ENCODE assay signal across 8 cellular contexts in the genomic region with DNA sequence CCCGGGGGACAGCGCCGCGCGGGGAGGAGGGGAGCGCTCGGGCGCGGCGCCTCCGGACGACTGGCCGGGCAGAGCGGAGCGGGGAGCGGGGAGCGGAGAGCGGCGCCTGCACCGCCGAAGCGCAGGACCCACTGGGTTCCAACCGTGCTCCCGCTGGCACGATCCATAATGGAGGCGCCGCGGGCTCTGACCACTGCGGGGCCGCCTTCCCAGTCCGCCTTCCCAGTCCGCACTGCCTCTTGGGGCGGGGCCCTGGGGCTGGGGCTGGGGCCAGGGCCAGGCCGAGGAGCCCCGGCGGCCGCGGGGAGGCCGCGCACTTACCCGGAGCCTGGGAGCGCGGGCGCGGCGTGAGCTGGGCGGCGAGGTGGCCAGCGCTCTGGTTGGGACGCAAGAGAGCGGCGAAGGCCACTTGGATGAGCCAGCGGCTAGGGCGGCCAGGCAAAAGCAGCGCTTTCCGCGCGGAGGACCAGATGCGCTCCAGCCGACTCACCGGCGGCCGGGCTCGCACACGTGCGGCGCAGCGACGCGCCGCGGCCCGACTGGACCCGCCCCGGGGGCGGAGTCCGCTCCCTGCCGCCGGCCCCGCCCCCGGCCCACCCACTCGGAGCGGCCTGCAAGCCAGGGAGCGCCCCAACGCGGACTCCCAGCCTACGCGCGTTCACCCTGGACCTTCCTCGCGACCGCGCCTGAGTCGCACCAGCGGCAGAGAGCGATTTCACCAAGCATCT. TPM values are rescaled to one million over a fixed set of nuclear protein-coding genes. Genes with fewer than 3 reads are reported as not detected.
DNase-seq lines count a peak whose midpoint lies in the region; ATAC-seq and TF ChIP-seq lines count a peak whose summit lies in the region.

A gene with protein sequence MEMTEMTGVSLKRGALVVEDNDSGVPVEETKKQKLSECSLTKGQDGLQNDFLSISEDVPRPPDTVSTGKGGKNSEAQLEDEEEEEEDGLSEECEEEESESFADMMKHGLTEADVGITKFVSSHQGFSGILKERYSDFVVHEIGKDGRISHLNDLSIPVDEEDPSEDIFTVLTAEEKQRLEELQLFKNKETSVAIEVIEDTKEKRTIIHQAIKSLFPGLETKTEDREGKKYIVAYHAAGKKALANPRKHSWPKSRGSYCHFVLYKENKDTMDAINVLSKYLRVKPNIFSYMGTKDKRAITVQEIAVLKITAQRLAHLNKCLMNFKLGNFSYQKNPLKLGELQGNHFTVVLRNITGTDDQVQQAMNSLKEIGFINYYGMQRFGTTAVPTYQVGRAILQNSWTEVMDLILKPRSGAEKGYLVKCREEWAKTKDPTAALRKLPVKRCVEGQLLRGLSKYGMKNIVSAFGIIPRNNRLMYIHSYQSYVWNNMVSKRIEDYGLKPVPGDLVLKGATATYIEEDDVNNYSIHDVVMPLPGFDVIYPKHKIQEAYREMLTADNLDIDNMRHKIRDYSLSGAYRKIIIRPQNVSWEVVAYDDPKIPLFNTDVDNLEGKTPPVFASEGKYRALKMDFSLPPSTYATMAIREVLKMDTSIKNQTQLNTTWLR (minus strand): TSS at position 541 of the 728 bp plus-strand sequence. CDS start 13,759 bp downstream, outside the sequence.

- H3K4me1 ChIP-seq in BLaER1 treated with 17β-estradiol and CSF1 and Interleukin-3, amounts not matched to agents 10 nM and 100 nM = peaks cover 24 to 42% (median 31%) of the 10 kb centered on the region in 10 experiments

- 0% methylated on average over 36 to 59 of the region's 96 CpGs for WGBS in lower leg skin, 2 donors

- peak; percentile 89 for ATAC-seq in GM19324 (IDR thresholded peaks at IDR 0.05; ENCODE audit: low FRiP score, unreplicated experiment)
- ATAC-seq in HG03460 (IDR thresholded peaks at IDR 0.05; ENCODE audit: unreplicated experiment) = peak; percentile 90

- H3K4me3 ChIP-seq in BLaER1 treated with 17β-estradiol and CSF1 and Interleukin-3, amounts not matched to agents 10 nM and 100 nM = peak within 1 kb of the TSS; percentile 65 to 92 (median 86)
- H3K4me3 ChIP-seq in lower leg skin (ENCODE audit: low read depth, poor library complexity, severe bottlenecking) = peak within 1 kb of the TSS; percentile 77

- H3K9me3 ChIP-seq in BLaER1 treated with 17β-estradiol and CSF1 and Interleukin-3, amounts not matched to agents 10 nM and 100 nM (replicated peaks in 1 of 11) = no peaks in the 10 kb centered on the region

- intact Hi-C loops in lower leg skin (cut with DNase I; ENCODE audit: low total_unique reads) = no loop called here

- H3K36me3 ChIP-seq in BLaER1 treated with 17β-estradiol and CSF1 and Interleukin-3, amounts not matched to agents 10 nM and 100 nM = peaks cover 0 to 34% (median 27%) of the 10 kb centered on the region in 11 experiments; a peak in 17 of 22 replicates

- H3K27ac ChIP-seq in BLaER1 treated with 17β-estradiol and CSF1 and Interleukin-3, amounts not matched to agents 10 nM and 100 nM = peak within 1 kb of the TSS; percentile 36 to 87 (median 83); a peak in 21 of 22 replicates

- H3K4me2 ChIP-seq in BLaER1 treated with 17β-estradiol and CSF1 and Interleukin-3, amounts not matched to agents 10 nM and 100 nM = peak within 1 kb of the TSS; percentile 78 to 97 (median 90)

- H4K20me1 ChIP-seq in BLaER1 treated with 17β-estradiol and CSF1 and Interleukin-3, amounts not matched to agents 10 nM and 100 nM = peaks cover 0 to 49% (median 41%) of the 10 kb centered on the region in 11 experiments; a peak in 15 of 22 replicates

- TF ChIP-seq CTCF in lower leg skin (IDR thresholded peaks at IDR 0.05) = no peak

- peak within 1 kb of the TSS; percentile 77 to 93 (median 87) for H3K9ac ChIP-seq in BLaER1 treated with 17β-estradiol and CSF1 and Interleukin-3, amounts not matched to agents 10 nM and 100 nM

- DNase-seq in NCI-H526 (lab: John Stamatoyannopoulos, UW) = peak; percentile 85 to 97
- DNase-seq in activated CD4-positive, alpha-beta T cell treated with anti-CD3 and anti-CD28 coated beads, Interleukin-2, amount 50 U/mL, for 24 hours (ENCODE audit: low read depth in 1 of 2, low spot score in 1 of 2) = peak; percentile 67 to 74
- DNase-seq in dermis microvascular lymphatic vessel endothelial cell (ENCODE audit: low read depth in 2 of 2) = peak; percentile 67 to 91
- peak; percentile 73 to 96 for DNase-seq in lower leg skin (ENCODE audit: low spot score in 2 of 2)
- DNase-seq in stimulated activated CD4-positive, alpha-beta T cell treated with anti-CD3 and anti-CD28 coated beads, Interleukin-4, amount 100 ng/mL, for 4 hours = peak; percentile 77 to 82

- H3K27me3 ChIP-seq in BLaER1 treated with 17β-estradiol and CSF1 and Interleukin-3, amounts not matched to agents 10 nM and 100 nM = no peaks in the 10 kb centered on the region

- TF ChIP-seq POLR2A in lower leg skin (IDR thresholded peaks at IDR 0.05) = no peak

RNA-seq across cellular contexts. Expression of the gene that starts here (rescaled TPM):
- total RNA-seq in dermis microvascular lymphatic vessel endothelial cell (17.2 and 19.7 TPM in 2 replicates), lower leg skin (10 to 100 TPM; 14.1 to 20.6 (median 16.3) TPM)

Comparison
In these comparisons a context has a peak if more than half of its experiments do, and no peak if none do; other contexts are left out.
1. Peak in every context shown above with its lines: DNase-seq, ATAC-seq, H3K4me3 ChIP-seq and H3K27ac ChIP-seq.